ENCODE assay signal across 9 cellular contexts in genomic region chr9:37034320-37034937, GRCh38. TPM values are rescaled to one million over a fixed set of nuclear protein-coding genes. Genes with fewer than 3 reads are reported as not detected.
DNase-seq lines count a peak whose midpoint lies in the region; ATAC-seq and TF ChIP-seq lines count a peak whose summit lies in the region.
"Had no signal": no experiment of that assay in that cellular context is flagged by ENCODE, and none has a peak within 500 bp of the region (broad histone marks: within the 10 kb centered on the region; RNA-seq: fewer than 3 reads in every experiment).

No MANE protein-coding gene starts in this region.

- H3K27ac Mint-ChIP-seq in endothelial cell (ENCODE audit: unreplicated experiment) = no peak overlapping the region

- peak; percentile 84 for TF ChIP-seq CTCF in GM12873 (IDR thresholded peaks at IDR 0.05; ENCODE audit: insufficient read depth, low read depth, low read length, missing control alignments)
- TF ChIP-seq CTCF in RWPE1 (conservative IDR thresholded peaks at IDR 0.05; ENCODE audit: low read depth) = peak; percentile 24; the same call in 1 of the 2 replicates
- TF ChIP-seq CTCF in endothelial cell (IDR thresholded peaks at IDR 0.05; ENCODE audit: unreplicated experiment) = peak; percentile 23
- TF ChIP-seq CTCF in gastrocnemius medialis (IDR thresholded peaks at IDR 0.05 in 4 of 5, conservative IDR thresholded peaks at IDR 0.05 in 1 of 5) = no peak
- no peak for TF ChIP-seq CTCF in sigmoid colon (IDR thresholded peaks at IDR 0.05)

- DNase-seq in AG20443 (ENCODE audit: low spot score) = peak; percentile 53
- no peak for DNase-seq in RWPE1 (ENCODE audit: low spot score)
- peak; percentile 58 for DNase-seq in endothelial cell (ENCODE audit: low spot score)
- no peak for DNase-seq in gastrocnemius medialis
- no peak for DNase-seq in sigmoid colon
- no peak for DNase-seq in RKO (ENCODE audit: low spot score)

- peaks cover 30% of the 10 kb centered on the region for H3K27me3 Mint-ChIP-seq in endothelial cell (ENCODE audit: unreplicated experiment)

- in situ Hi-C loops in gastrocnemius medialis (cut with MboI; ENCODE audit: low sequenced_read_pairs in 4 of 4) = no loop called here

- no peak for TF ChIP-seq POLR2A in gastrocnemius medialis (IDR thresholded peaks at IDR 0.05)
- TF ChIP-seq POLR2A in sigmoid colon (IDR thresholded peaks at IDR 0.05) = no peak

- peak; percentile 35 for ATAC-seq in HG03280 (IDR thresholded peaks at IDR 0.05; ENCODE audit: unreplicated experiment)
- ATAC-seq in gastrocnemius medialis = no peak

- H3K27ac ChIP-seq in RWPE1 = no peak overlapping the region
- no peak overlapping the region for H3K27ac ChIP-seq in gastrocnemius medialis
- H3K27ac ChIP-seq in sigmoid colon = no peak overlapping the region
- H3K27ac ChIP-seq: epithelial cell of prostate had no signal

- peaks cover 25 to 30% of the 10 kb centered on the region in 2 donors for H3K4me1 ChIP-seq in gastrocnemius medialis
- peaks cover 0 to 57% (median 49%) of the 10 kb centered on the region in 4 donors for H3K4me1 ChIP-seq in sigmoid colon

- H3K36me3 Mint-ChIP-seq in endothelial cell (ENCODE audit: low read depth, unreplicated experiment) = peaks cover 6% of the 10 kb centered on the region

- peaks cover 29% of the 10 kb centered on the region for H3K4me1 Mint-ChIP-seq in endothelial cell (ENCODE audit: unreplicated experiment)

- POLR2A ChIA-PET in RWPE1 (lab: Yijun Ruan, JAX; ENCODE audit: low non-redundant PET) = no interaction called here

- CTCF ChIA-PET in RWPE1 (lab: Yijun Ruan, JAX) = interaction anchor here (0.6 kb wide), 2 partner anchors 21 to 36 kb away, joined by 3 read pairs; no protein-coding TSS in a partner anchor

- H3K27me3 ChIP-seq in gastrocnemius medialis = peaks cover 99 to 100% (median 99%) of the 10 kb centered on the region in 3 donors
- peaks cover 75 to 100% (median 100%) of the 10 kb centered on the region in 3 donors for H3K27me3 ChIP-seq in sigmoid colon

- H3K9me3 ChIP-seq in gastrocnemius medialis = no peaks in the 10 kb centered on the region
- no peaks in the 10 kb centered on the region for H3K9me3 ChIP-seq in sigmoid colon

- intact Hi-C loops in gastrocnemius medialis (cut with DNase I; ENCODE audit: low total_unique reads) = no loop called here
- intact Hi-C loops in sigmoid colon (cut with DNase I) = loop anchor here (10.0 kb wide), 1 partner anchor 80 kb away; no protein-coding TSS in a partner anchor

- no peak overlapping the region for H3K4me3 Mint-ChIP-seq in endothelial cell (ENCODE audit: unreplicated experiment)

- TF ChIP-seq EP300 in sigmoid colon (IDR thresholded peaks at IDR 0.05) = no peak

- H3K9me3 Mint-ChIP-seq in endothelial cell (ENCODE audit: unreplicated experiment) = no peaks in the 10 kb centered on the region

- no peaks in the 10 kb centered on the region for H3K36me3 ChIP-seq in gastrocnemius medialis
- no peaks in the 10 kb centered on the region for H3K36me3 ChIP-seq in sigmoid colon

- WGBS in sigmoid colon, 2 donors = 1% methylated on average over 55 of the region's 55 CpGs

- H3K4me3 ChIP-seq in gastrocnemius medialis (peak overlapping the region in 3 of 4 donors; percentile 14 to 34 (median 19)), sigmoid colon (peak overlapping the region in 2 of 4 donors; percentile 6 to 17)

RNA-seq across cellular contexts. Expression of gene PAX5, which starts 0.4 kb away (rescaled TPM):
- total RNA-seq in endothelial cell (ENCODE audit: unreplicated experiment) = 1.3 TPM
- total RNA-seq in gastrocnemius medialis = under 1 TPM in 1 of 4 donors, not detected in 3; 0.19 TPM
- total RNA-seq in sigmoid colon = not detected
- polyA plus RNA-seq in sigmoid colon = 10 to 100 TPM in 1 of 3 donors, under 1 TPM in 2; under 0.01 to 20.1 (median 0.23) TPM

Comparison
In these comparisons a context has a peak if more than half of its experiments do, and no peak if none do; other contexts are left out.
1. DNase-seq: peak in AG20443 (single experiment) and endothelial cell (single experiment); none in RWPE1 (single experiment), gastrocnemius medialis (0 of 2), sigmoid colon (single experiment) and RKO (single experiment).
2. CTCF ChIP-seq: peak in GM12873 (single experiment), RWPE1 (single experiment) and endothelial cell (single experiment); none in gastrocnemius medialis (0 of 5) and sigmoid colon (0 of 4).